ENCODE assay signal across 9 cellular contexts in genomic region chr1:204791453-204792366, GRCh38.
DNase-seq lines count a peak whose midpoint lies in the region; ATAC-seq and TF ChIP-seq lines count a peak whose summit lies in the region.
"Had no signal": no experiment of that assay in that cellular context is flagged by ENCODE, and none has a peak within 500 bp of the region (broad histone marks: within the 10 kb centered on the region; RNA-seq: fewer than 3 reads in every experiment).

No MANE protein-coding gene starts in this region.

- H3K27ac Mint-ChIP-seq in activated naive CD8-positive, alpha-beta T cell treated with anti-CD3 and anti-CD28 coated beads for 36 hours = no peak overlapping the region
- H3K27ac Mint-ChIP-seq: activated naive CD4-positive, alpha-beta T cell treated with anti-CD3 and anti-CD28 coated beads, Interleukin-2, amount 50 U/mL, for 24 hours had no signal

- H3K27me3 ChIP-seq in Loucy (ENCODE audit: insufficient read depth, low read length, poor library complexity, severe bottlenecking) (no peaks in the 10 kb centered on the region), right atrium auricular region (no peaks in the 10 kb centered on the region)

- no peak overlapping the region for H3K9ac ChIP-seq in Loucy (ENCODE audit: low read depth, low read length, poor library complexity, severe bottlenecking)

- no peaks in the 10 kb centered on the region for H3K9me2 ChIP-seq in Loucy (replicated peaks; ENCODE audit: low read depth, low read length)

- H3K27ac ChIP-seq in right atrium auricular region = no peak overlapping the region

- ATAC-seq in sciatic nerve (no peak), HG03571 (IDR thresholded peaks at IDR 0.05; ENCODE audit: unreplicated experiment) (no peak), HG02610 (IDR thresholded peaks at IDR 0.05; ENCODE audit: unreplicated experiment) (no peak)

- H3K36me3 Mint-ChIP-seq in activated naive CD8-positive, alpha-beta T cell treated with anti-CD3 and anti-CD28 coated beads for 36 hours = no peaks in the 10 kb centered on the region
- H3K36me3 Mint-ChIP-seq: activated naive CD4-positive, alpha-beta T cell treated with anti-CD3 and anti-CD28 coated beads, Interleukin-2, amount 50 U/mL, for 24 hours had no signal

- DNase-seq in DMS53 treated with DMSO at 0.1 percent for 48 hours (lab: John Stamatoyannopoulos, UW; ENCODE audit: unreplicated experiment) = peak; percentile 79
- peak; percentile 48 for DNase-seq in SKM-1 (lab: John Stamatoyannopoulos, UW; ENCODE audit: unreplicated experiment)
- DNase-seq in activated naive CD8-positive, alpha-beta T cell treated with anti-CD3 and anti-CD28 coated beads for 36 hours = peak; percentile 72
- peak; percentile 63 for DNase-seq in right atrium auricular region (ENCODE audit: low spot score)
- DNase-seq in sciatic nerve (ENCODE audit: low spot score) = peak; percentile 83

- H3F3A ChIP-seq in Loucy (ENCODE audit: low read depth) = no peaks in the 10 kb centered on the region

- H3K4me2 ChIP-seq in Loucy (ENCODE audit: low read depth, low read length, poor library complexity, severe bottlenecking) = no peak overlapping the region

- H3K4me1 ChIP-seq in Loucy (ENCODE audit: insufficient read depth, low read length, poor library complexity, severe bottlenecking) = no peaks in the 10 kb centered on the region
- no peaks in the 10 kb centered on the region for H3K4me1 ChIP-seq in right atrium auricular region

- H3K36me3 ChIP-seq in Loucy (ENCODE audit: insufficient read depth, low read length) (no peaks in the 10 kb centered on the region), right atrium auricular region (no peaks in the 10 kb centered on the region)

- intact Hi-C loops in sciatic nerve (cut with DNase I) = no loop called here

- no peak overlapping the region for H3K4me3 ChIP-seq in Loucy (ENCODE audit: low read length, poor library complexity, severe bottlenecking)
- no peak overlapping the region for H3K4me3 ChIP-seq in right atrium auricular region

- H3K9me3 Mint-ChIP-seq in activated naive CD8-positive, alpha-beta T cell treated with anti-CD3 and anti-CD28 coated beads for 36 hours = no peaks in the 10 kb centered on the region
- H3K9me3 Mint-ChIP-seq: activated naive CD4-positive, alpha-beta T cell treated with anti-CD3 and anti-CD28 coated beads, Interleukin-2, amount 50 U/mL, for 24 hours had no signal

- H3K9me3 ChIP-seq in Loucy (ENCODE audit: insufficient read depth, low read depth, low read length) (no peaks in the 10 kb centered on the region), right atrium auricular region (no peaks in the 10 kb centered on the region)

- peaks cover 33% of the 10 kb centered on the region for H3K27me3 Mint-ChIP-seq in activated naive CD8-positive, alpha-beta T cell treated with anti-CD3 and anti-CD28 coated beads for 36 hours

- no peaks in the 10 kb centered on the region for H4K20me1 ChIP-seq in Loucy (ENCODE audit: insufficient read depth, low read length, poor library complexity, severe bottlenecking)

- TF ChIP-seq CTCF in Loucy (conservative IDR thresholded peaks at IDR 0.05; ENCODE audit: low read length) (peak; percentile 83), right atrium auricular region (IDR thresholded peaks at IDR 0.05) (peak; percentile 74 to 83)

- no peak overlapping the region for H3K4me3 Mint-ChIP-seq in activated naive CD8-positive, alpha-beta T cell treated with anti-CD3 and anti-CD28 coated beads for 36 hours
- H3K4me3 Mint-ChIP-seq: activated naive CD4-positive, alpha-beta T cell treated with anti-CD3 and anti-CD28 coated beads, Interleukin-2, amount 50 U/mL, for 24 hours had no signal

- no peaks in the 10 kb centered on the region for H3K79me2 ChIP-seq in Loucy (ENCODE audit: insufficient read depth, low read length)

- peaks cover 2% of the 10 kb centered on the region for H3K4me1 Mint-ChIP-seq in activated naive CD8-positive, alpha-beta T cell treated with anti-CD3 and anti-CD28 coated beads for 36 hours
- H3K4me1 Mint-ChIP-seq: activated naive CD4-positive, alpha-beta T cell treated with anti-CD3 and anti-CD28 coated beads, Interleukin-2, amount 50 U/mL, for 24 hours had no signal

- H2AFZ ChIP-seq in Loucy (ENCODE audit: low read length) = no peak overlapping the region
